8 cellular contexts compared by ENCODE assay signal in genomic region chr12:57837779-57838562, GRCh38. TPM values are rescaled to one million over a fixed set of nuclear protein-coding genes. Genes with fewer than 3 reads are reported as not detected.
DNase-seq lines count a peak whose midpoint lies in the region; ATAC-seq, FAIRE-seq and TF ChIP-seq lines count a peak whose summit lies in the region.

No MANE protein-coding gene starts in this region.

- H3K9me3 ChIP-seq in endothelial cell of umbilical vein (replicated peaks; ENCODE audit: control insufficient read depth, insufficient read depth, low read length), result no peaks in the 10 kb centered on the region

- POLR2A ChIA-PET in endothelial cell of umbilical vein (lab: Charles Lee), result interaction anchor here (2.0 to 2.1 kb wide), 2 partner anchors 9 to 27 kb away, joined by 10 to 13 read pairs; partner anchors contain the start of gene CTDSP2

- H4K20me1 ChIP-seq in endothelial cell of umbilical vein (replicated peaks; ENCODE audit: control insufficient read depth, extremely low read depth, insufficient read depth, low read length), result peaks cover 18% of the 10 kb centered on the region

- CTCF ChIA-PET in endothelial cell of umbilical vein (lab: Charles Lee), result interaction anchor here (0.7 to 10.9 kb wide), 6 partner anchors 8 to 66 kb away, joined by 3 to 139 read pairs (median 8); partner anchors contain the start of genes CTDSP2 and TSFM

- H3K79me2 ChIP-seq in ACC112 (ENCODE audit: control insufficient read depth, insufficient read depth, low read length, unreplicated experiment), result peaks cover 97% of the 10 kb centered on the region
- H3K79me2 ChIP-seq in endothelial cell of umbilical vein (ENCODE audit: control insufficient read depth, insufficient read depth, low read length), result peaks cover 90% of the 10 kb centered on the region

- intact Hi-C loops in endothelial cell of umbilical vein (cut with micrococcal nuclease), result loop anchor here (1.0 to 2.0 kb wide), 3 partner anchors 7 to 51 kb away; no protein-coding TSS in a partner anchor

- DNase-seq in H4 (ENCODE audit: low spot score) (peak; percentile 42), endothelial cell of umbilical vein (ENCODE audit: low read depth, low spot score) (peak; percentile 70), neural crest cell (ENCODE audit: low read depth, low spot score) (no peak), amygdala (lab: John Stamatoyannopoulos, UW) (no peak), T-helper 9 cell (no peak)

- dilution Hi-C loops in endothelial cell of umbilical vein (cut with MboI; ENCODE audit: extremely low pct_ligation_motif_present, low sequenced_read_pairs), result no loop called here

- peak; percentile 98 for FAIRE-seq in endothelial cell of umbilical vein (lab: Jason Lieb, UNC)

- H3K36me3 ChIP-seq in ACC112 (ENCODE audit: insufficient read depth, low read length), result no peaks in the 10 kb centered on the region
- H3K36me3 ChIP-seq in endothelial cell of umbilical vein (ENCODE audit: control insufficient read depth in 2 of 2, extremely low read depth in 1 of 2, insufficient read depth in 2 of 2, low read length in 2 of 2), result no peaks in the 10 kb centered on the region

- peak overlapping the region; percentile 14 for H3K9ac ChIP-seq in endothelial cell of umbilical vein (replicated peaks; ENCODE audit: extremely low read depth, insufficient read depth, low read length)

- no peaks in the 10 kb centered on the region for H3K9me3 Mint-ChIP-seq in neural crest cell

- H3K4me1 ChIP-seq in ACC112 (ENCODE audit: control insufficient read depth, insufficient read depth, low read length, unreplicated experiment), result peaks cover 85% of the 10 kb centered on the region
- peaks cover 66% of the 10 kb centered on the region for H3K4me1 ChIP-seq in endothelial cell of umbilical vein (ENCODE audit: control insufficient read depth, extremely low read depth, insufficient read depth, low read length)

- H3K4me2 ChIP-seq in endothelial cell of umbilical vein (ENCODE audit: insufficient read depth, low read length), result peak overlapping the region; percentile 55

- no peak for TF ChIP-seq CTCF in endothelial cell of umbilical vein (IDR thresholded peaks at IDR 0.05; ENCODE audit: extremely low read depth in 1 of 2, insufficient read depth in 1 of 2, low read depth in 1 of 2, low read length in 2 of 2)
- TF ChIP-seq CTCF in neural crest cell (conservative IDR thresholded peaks at IDR 0.05), result no peak

- H3K4me3 ChIP-seq in ACC112 (ENCODE audit: low read depth, low read length), result peak overlapping the region; percentile 38
- peak overlapping the region in 1 of 3 experiments; percentile 2 for H3K4me3 ChIP-seq in endothelial cell of umbilical vein (replicated peaks in 1 of 3; ENCODE audit: insufficient read depth in 1 of 3, low read depth in 1 of 3, low read length in 3 of 3)

- no TSS peak for BruUV-seq in endothelial cell of umbilical vein (replicated peaks; lab: Mats Ljungman, UMichigan)

- H3K36me3 Mint-ChIP-seq in neural crest cell (ENCODE audit: low read depth), result no peaks in the 10 kb centered on the region

- H3K27me3 Mint-ChIP-seq in neural crest cell (ENCODE audit: low read depth), result no peaks in the 10 kb centered on the region

- peak; percentile 81 for ATAC-seq in SK-N-SH treated with all-trans-retinoic acid at 6 μM for 48 hours
- no peak for ATAC-seq in HG03439 (IDR thresholded peaks at IDR 0.05; ENCODE audit: unreplicated experiment)

- H3K27ac ChIP-seq in ACC112 (ENCODE audit: low read depth, low read length) (peak overlapping the region; percentile 64), endothelial cell of umbilical vein (ENCODE audit: insufficient read depth, low read depth, low read length) (peak overlapping the region; percentile 78)

- H3K27ac Mint-ChIP-seq in neural crest cell (ENCODE audit: unreplicated experiment), result no peak overlapping the region

- peaks cover 81% of the 10 kb centered on the region for H3K4me1 Mint-ChIP-seq in neural crest cell

- TF ChIP-seq POLR2A in endothelial cell of umbilical vein (IDR thresholded peaks at IDR 0.05; ENCODE audit: low read depth, low read length), result no peak

- H3K27me3 ChIP-seq in ACC112 (ENCODE audit: insufficient read depth, low read length), result no peaks in the 10 kb centered on the region
- H3K27me3 ChIP-seq in endothelial cell of umbilical vein (ENCODE audit: control insufficient read depth in 2 of 2, insufficient read depth in 2 of 2, low read length in 2 of 2), result no peaks in the 10 kb centered on the region

- peak overlapping the region; percentile 65 for H3K4me3 Mint-ChIP-seq in neural crest cell

- H2AFZ ChIP-seq in ACC112 (ENCODE audit: low read length, unreplicated experiment) (no peak overlapping the region), endothelial cell of umbilical vein (ENCODE audit: low read depth, low read length) (no peak overlapping the region)

- no peaks in the 10 kb centered on the region for H3K9me1 ChIP-seq in endothelial cell of umbilical vein (replicated peaks; ENCODE audit: control insufficient read depth, extremely low read depth, insufficient read depth, low read length)

TF ChIP-seq in SK-N-SH treated with all-trans-retinoic acid at 6 μM for 48 hours, 23 proteins besides CTCF, POLR2A, EP300 and RAD21:
- no peak for TF ChIP-seq POU6F1 (CRISPR knock-in tag; IDR thresholded peaks at IDR 0.05; ENCODE audit: borderline replicate concordance, low read depth)
- TF ChIP-seq RARB (CRISPR knock-in tag; IDR thresholded peaks at IDR 0.05), result no peak

TF ChIP-seq in endothelial cell of umbilical vein, 7 proteins besides CTCF, POLR2A, EP300 and RAD21:
- TF ChIP-seq FOS (IDR thresholded peaks at IDR 0.05; ENCODE audit: borderline replicate concordance, insufficient read depth, low read length) (peak; percentile 16), EZH2 (IDR thresholded peaks at IDR 0.05; ENCODE audit: borderline replicate concordance, low read depth, low read length, severe bottlenecking) (no peak)

RNA-seq across cellular contexts. Expression of gene CTDSP2, which starts 8.6 kb away (rescaled TPM):
- 36.1 and 44.8 TPM in 2 replicates for total RNA-seq in H4 (2014; rRNA removed; shearing (Covaris generic))
- total RNA-seq in endothelial cell of umbilical vein (128 and 142 TPM in 2 replicates), neural crest cell (83.2 and 83.4 TPM in 2 replicates)
- 120 and 146 TPM in 2 replicates for polyA plus RNA-seq in endothelial cell of umbilical vein
- 159 and 167 TPM in 2 replicates for polyA plus RNA-seq in endothelial cell of umbilical vein (2011; cell fraction: cytosol; rRNA removed)
- polyA plus RNA-seq in endothelial cell of umbilical vein (2011; cell fraction: nucleus; rRNA removed), result 177 and 178 TPM in 2 replicates
- 99.2 and 104 TPM in 2 replicates for polyA plus RNA-seq in endothelial cell of umbilical vein (2012)
- polyA minus RNA-seq in endothelial cell of umbilical vein, result 215 and 262 TPM in 2 replicates
- 45.4 TPM for polyA minus RNA-seq in endothelial cell of umbilical vein (2011; cell fraction: cytosol; rRNA and poly(A)+ RNA removed)
- 94.7 and 98.2 TPM in 2 replicates for polyA minus RNA-seq in endothelial cell of umbilical vein (2011; cell fraction: nucleus; rRNA and poly(A)+ RNA removed)

RNA-seq across cellular contexts. Expression of gene AVIL, which starts 19.4 kb away (rescaled TPM):
- 2.0 and 4.3 TPM in 2 replicates for total RNA-seq in H4 (2014; rRNA removed; shearing (Covaris generic))
- total RNA-seq in endothelial cell of umbilical vein (2.2 and 3.0 TPM in 2 replicates), neural crest cell (1.6 and 1.7 TPM in 2 replicates)
- 1.0 and 1.1 TPM in 2 replicates for polyA plus RNA-seq in endothelial cell of umbilical vein
- polyA plus RNA-seq in endothelial cell of umbilical vein (2011; cell fraction: cytosol; rRNA removed), result 0.50 and 0.96 TPM in 2 replicates
- 9.2 and 11.1 TPM in 2 replicates for polyA plus RNA-seq in endothelial cell of umbilical vein (2011; cell fraction: nucleus; rRNA removed)
- 1.4 and 2.0 TPM in 2 replicates for polyA plus RNA-seq in endothelial cell of umbilical vein (2012)
- 2.4 and 3.1 TPM in 2 replicates for polyA minus RNA-seq in endothelial cell of umbilical vein
- polyA minus RNA-seq in endothelial cell of umbilical vein (2011; cell fraction: cytosol; rRNA and poly(A)+ RNA removed), result not detected
- polyA minus RNA-seq in endothelial cell of umbilical vein (2011; cell fraction: nucleus; rRNA and poly(A)+ RNA removed), result 4.6 and 8.9 TPM in 2 replicates

RNA-seq across cellular contexts. Expression of gene TSFM, which starts 55.4 kb away (rescaled TPM):
- total RNA-seq in H4 (2014; rRNA removed; shearing (Covaris generic)), result 41.3 and 58.6 TPM in 2 replicates
- total RNA-seq in endothelial cell of umbilical vein, result 39.3 and 41.8 TPM in 2 replicates
- polyA plus RNA-seq in endothelial cell of umbilical vein, result 13.2 and 16.5 TPM in 2 replicates
- polyA plus RNA-seq in endothelial cell of umbilical vein (2011; cell fraction: cytosol; rRNA removed), result 19.1 and 20.8 TPM in 2 replicates
- polyA plus RNA-seq in endothelial cell of umbilical vein (2011; cell fraction: nucleus; rRNA removed), result 11.5 and 11.9 TPM in 2 replicates
- polyA plus RNA-seq in endothelial cell of umbilical vein (2012), result 34.8 and 43.8 TPM in 2 replicates
- 7.5 and 8.4 TPM in 2 replicates for polyA minus RNA-seq in endothelial cell of umbilical vein
- polyA minus RNA-seq in endothelial cell of umbilical vein (2011; cell fraction: cytosol; rRNA and poly(A)+ RNA removed), result 29.2 TPM
- 6.8 and 8.5 TPM in 2 replicates for polyA minus RNA-seq in endothelial cell of umbilical vein (2011; cell fraction: nucleus; rRNA and poly(A)+ RNA removed)
- 31.7 and 32.3 TPM in 2 replicates for total RNA-seq in neural crest cell

Comparison
In these comparisons a context has a peak if more than half of its experiments do, and no peak if none do; other contexts are left out.
1. DNase-seq: peak in H4 (single experiment) and endothelial cell of umbilical vein (single experiment); none in neural crest cell (single experiment), amygdala (0 of 56) and T-helper 9 cell (single experiment).